10 cellular contexts compared by ENCODE assay signal in genomic region chr12:124516850-124517249, GRCh38. TPM values are rescaled to one million over a fixed set of nuclear protein-coding genes. Genes with fewer than 3 reads are reported as not detected.
A peak's percentile ranks its signal among the peaks of the same experiment; 100 is the strongest.
DNase-seq lines count a peak whose midpoint lies in the region; ATAC-seq and TF ChIP-seq lines count a peak whose summit lies in the region.
"Had no signal": no experiment of that assay in that cellular context is flagged by ENCODE, and none has a peak within 500 bp of the region (broad histone marks: within the 10 kb centered on the region; RNA-seq: fewer than 3 reads in every experiment).

No MANE protein-coding gene starts in this region.

- H3K9ac ChIP-seq in mesenchymal stem cell (ENCODE audit: low read length): peak overlapping the region; percentile 95

- no peak for TF ChIP-seq CTCF in testis (IDR thresholded peaks at IDR 0.05)

- 95% methylated on average over 6 of the region's 6 CpGs for WGBS in mesenchymal stem cell
- WGBS in testis, 2 donors: 43 to 49% methylated on average over 5 to 6 of the region's 6 CpGs

- H4K91ac ChIP-seq in mesenchymal stem cell (ENCODE audit: low read length): peak overlapping the region; percentile 76

- intact Hi-C loops in testis (cut with DNase I; ENCODE audit: low total_unique reads): loop anchor here (5.0 kb wide), 1 partner anchor 50 kb away; the partner anchor contains the start of gene NCOR2

- peak overlapping the region; percentile 63 for H2BK5ac ChIP-seq in mesenchymal stem cell (ENCODE audit: low read depth, low read length, poor library complexity, severe bottlenecking)

- H3K4ac ChIP-seq in mesenchymal stem cell (ENCODE audit: low read depth in 1 of 2, low read length in 2 of 2): no peak overlapping the region

- peaks cover 2% of the 10 kb centered on the region for H3K79me1 ChIP-seq in mesenchymal stem cell (replicated peaks; ENCODE audit: low read length, poor library complexity, severe bottlenecking)

- peaks cover 44% of the 10 kb centered on the region for H3K36me3 ChIP-seq in MG63
- H3K36me3 ChIP-seq in mesenchymal stem cell (ENCODE audit: control insufficient read depth in 1 of 2, insufficient read depth in 2 of 2, low read depth in 1 of 2, low read length in 2 of 2): peaks cover 12 to 42% of the 10 kb centered on the region in 2 experiments
- H3K36me3 ChIP-seq in testis (ENCODE audit: low read depth, missing control alignments): no peaks in the 10 kb centered on the region

- H3K27me3 ChIP-seq in MG63: no peaks in the 10 kb centered on the region
- no peaks in the 10 kb centered on the region for H3K27me3 ChIP-seq in mesenchymal stem cell (ENCODE audit: control insufficient read depth in 1 of 2, insufficient read depth in 1 of 2, low read length in 2 of 2)
- H3K27me3 ChIP-seq in testis: no peaks in the 10 kb centered on the region

- peak overlapping the region; percentile 64 for H3K4me3 ChIP-seq in MG63
- peak overlapping the region; percentile 69 to 76 for H3K4me3 ChIP-seq in mesenchymal stem cell (ENCODE audit: insufficient read depth in 1 of 2, low read depth in 1 of 2, low read length in 2 of 2)
- no peak overlapping the region for H3K4me3 ChIP-seq in testis

- H3K18ac ChIP-seq in mesenchymal stem cell (ENCODE audit: low read depth in 1 of 2, low read length in 2 of 2): peak overlapping the region; percentile 7 to 63

- no peak for ATAC-seq in GM18909 (IDR thresholded peaks at IDR 0.05; ENCODE audit: poor library complexity, unreplicated experiment)

- peak overlapping the region; percentile 75 for H3K4me2 ChIP-seq in mesenchymal stem cell (ENCODE audit: low read length, poor library complexity, severe bottlenecking)

- no peak overlapping the region for H2AFZ ChIP-seq in mesenchymal stem cell (ENCODE audit: low read depth, low read length)

- no peak for TF ChIP-seq POLR2A in testis (IDR thresholded peaks at IDR 0.05)

- H3K4me1 ChIP-seq in mesenchymal stem cell (ENCODE audit: control insufficient read depth, insufficient read depth, low read depth, low read length) (peaks cover 71% of the 10 kb centered on the region), testis (peaks cover 79% of the 10 kb centered on the region)

- DNase-seq in MG63: no peak
- DNase-seq in mesenchymal stem cell: no peak
- DNase-seq in testis: no peak
- DNase-seq in NCI-H2171 treated with DMSO at 0.1 percent for 48 hours (lab: John Stamatoyannopoulos, UW): no peak
- no peak for DNase-seq in NOMO-1 (lab: John Stamatoyannopoulos, UW; ENCODE audit: unreplicated experiment in 2 of 2)
- DNase-seq in NCI-H226: no peak
- DNase-seq: effector memory CD4-positive, alpha-beta T cell; stimulated activated CD4-positive, alpha-beta T cell treated with anti-CD3 and anti-CD28 coated beads, Interleukin-4, amount 100 ng/mL, for 24 hours had no signal

- no peaks in the 10 kb centered on the region for H3K9me3 ChIP-seq in MG63
- H3K9me3 ChIP-seq in mesenchymal stem cell (ENCODE audit: control insufficient read depth, low read length): no peaks in the 10 kb centered on the region
- H3K9me3 ChIP-seq in testis: no peaks in the 10 kb centered on the region

- H3K27ac ChIP-seq in cingulate gyrus (ENCODE audit: low read depth, low read length) (peak overlapping the region; percentile 96), mesenchymal stem cell (ENCODE audit: low read length, poor library complexity, severe bottlenecking) (peak overlapping the region; percentile 87), testis (peak overlapping the region; percentile 93 to 97)

- H2BK12ac ChIP-seq in mesenchymal stem cell (ENCODE audit: low read length in 2 of 2): peak overlapping the region in 1 of 2 experiments; percentile 85

- H2BK120ac ChIP-seq in mesenchymal stem cell (ENCODE audit: low read depth, low read length): no peak overlapping the region

- H2AK5ac ChIP-seq in mesenchymal stem cell (ENCODE audit: low read length, severe bottlenecking): peak overlapping the region; percentile 77

- no peak overlapping the region for H3K23ac ChIP-seq in mesenchymal stem cell (ENCODE audit: low read length in 2 of 2)

- peak overlapping the region in 1 of 2 experiments; percentile 73 for H3K14ac ChIP-seq in mesenchymal stem cell (ENCODE audit: low read length in 2 of 2)

- peak overlapping the region; percentile 19 for H4K8ac ChIP-seq in mesenchymal stem cell (ENCODE audit: low read length)

- H2BK15ac ChIP-seq in mesenchymal stem cell (ENCODE audit: low read depth, poor library complexity, severe bottlenecking): peak overlapping the region; percentile 60

RNA-seq across cellular contexts. Expression of gene NCOR2, which starts 50.6 kb away (rescaled TPM):
- 17.0 and 32.9 TPM in 2 replicates for total RNA-seq in MG63 (2014; rRNA removed; shearing (Covaris generic); ENCODE audit: low replicate concordance)
- 120 TPM for polyA plus RNA-seq in mesenchymal stem cell (2013, experiment 1 of 2)
- polyA plus RNA-seq in mesenchymal stem cell (2013, experiment 2 of 2): 113 TPM
- total RNA-seq in testis: 100 to 1,000 TPM; 212 TPM
- 62.6 TPM for polyA plus RNA-seq in testis (ENCODE audit: insufficient read depth, low read depth, low replicate concordance)

Comparison
In these comparisons a context has a peak if more than half of its experiments do, and no peak if none do; other contexts are left out.
1. H3K4me3 ChIP-seq: peak in MG63 (single experiment) and mesenchymal stem cell (2 of 2); none in testis (0 of 2).
2. Peak in every context shown above with its lines, with median percentiles within 50 percentile points of each other: H3K27ac ChIP-seq.